Comparison of ENCODE assay signal across 19 cellular contexts in the genomic region with DNA sequence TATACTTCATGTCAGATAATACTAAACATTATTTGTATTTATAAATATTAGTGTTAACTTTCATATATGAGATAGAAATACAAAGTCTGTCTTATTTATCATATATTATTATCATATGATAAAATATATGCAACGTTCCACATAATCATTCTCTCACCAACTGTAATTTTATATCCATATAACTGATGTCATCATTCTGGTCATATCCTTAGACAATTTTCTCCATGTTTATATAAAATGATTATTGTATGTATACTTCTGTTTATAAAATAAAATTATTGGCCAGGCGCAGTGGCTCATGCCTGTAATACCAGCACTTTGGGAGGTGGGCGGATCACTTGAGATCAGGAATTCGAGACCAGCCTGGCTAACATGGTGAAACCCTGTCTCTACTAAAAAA.
DNase-seq lines count a peak whose midpoint lies in the region; ATAC-seq, FAIRE-seq and TF ChIP-seq lines count a peak whose summit lies in the region.
"Had no signal": no experiment of that assay in that cellular context is flagged by ENCODE, and none has a peak within 500 bp of the region (broad histone marks: within the 10 kb centered on the region; RNA-seq: fewer than 3 reads in every experiment).

No MANE protein-coding gene starts in this region.

- no peaks in the 10 kb centered on the region for H3F3A ChIP-seq in GM23248 (ENCODE audit: insufficient read depth)

- TF ChIP-seq RAD21 in HepG2 (CRISPR knock-in tag; IDR thresholded peaks at IDR 0.05): no peak

- H3K9me2 ChIP-seq in GM23248 (ENCODE audit: insufficient read depth): no peaks in the 10 kb centered on the region

- POLR2A ChIA-PET in HepG2 (lab: Yijun Ruan, JAX): no interaction called here

- TF ChIP-seq CTCF in HepG2 (CRISPR knock-in tag; IDR thresholded peaks at IDR 0.05): no peak
- TF ChIP-seq CTCF in right lobe of liver (IDR thresholded peaks at IDR 0.05): no peak

- no peak overlapping the region for H3K4me2 ChIP-seq in HepG2 (ENCODE audit: low read depth, low read length)
- no peak overlapping the region for H3K4me2 ChIP-seq in GM23248 (ENCODE audit: unreplicated experiment)
- H3K4me2 ChIP-seq: A549, BLaER1 had no signal

- no peaks in the 10 kb centered on the region for H3K36me3 ChIP-seq in HepG2 (replicated peaks in 1 of 2; ENCODE audit: control insufficient read depth in 1 of 2, insufficient read depth in 2 of 2, low read length in 2 of 2)
- no peaks in the 10 kb centered on the region for H3K36me3 ChIP-seq in right lobe of liver
- H3K36me3 ChIP-seq in small intestine (ENCODE audit: control insufficient read depth in 2 of 2, insufficient read depth in 2 of 2, low read length in 2 of 2): no peaks in the 10 kb centered on the region
- H3K36me3 ChIP-seq in GM23248 (ENCODE audit: low read depth): no peaks in the 10 kb centered on the region
- H3K36me3 ChIP-seq: BE2C, BLaER1 had no signal

- no peak for TF ChIP-seq POLR2A in HepG2 (IDR thresholded peaks at IDR 0.05; ENCODE audit: insufficient read depth in 1 of 2, low read depth in 2 of 2, low read length in 2 of 2)
- TF ChIP-seq POLR2A in right lobe of liver (IDR thresholded peaks at IDR 0.05): no peak

- no peak for ATAC-seq in HepG2
- ATAC-seq in right lobe of liver: no peak
- no peak for ATAC-seq in HG02870 (IDR thresholded peaks at IDR 0.05; ENCODE audit: unreplicated experiment)
- ATAC-seq: A549 had no signal

- intact Hi-C loops in HepG2 (cut with micrococcal nuclease; ENCODE audit: unreplicated experiment) (no loop called here), right lobe of liver (cut with DNase I) (no loop called here)

- no peaks in the 10 kb centered on the region for H3K4me1 ChIP-seq in HepG2 (ENCODE audit: insufficient read depth, low read length)
- H3K4me1 ChIP-seq in right lobe of liver: no peaks in the 10 kb centered on the region
- no peaks in the 10 kb centered on the region for H3K4me1 ChIP-seq in small intestine (ENCODE audit: control insufficient read depth in 2 of 2, insufficient read depth in 1 of 2, low read depth in 1 of 2, low read length in 1 of 2)
- H3K4me1 ChIP-seq in GM23248 (ENCODE audit: insufficient read depth): no peaks in the 10 kb centered on the region
- H3K4me1 ChIP-seq: A549, BE2C, BLaER1 had no signal

- H4K20me1 ChIP-seq in HepG2 (ENCODE audit: insufficient read depth, low read length) (no peaks in the 10 kb centered on the region), GM23248 (ENCODE audit: insufficient read depth) (no peaks in the 10 kb centered on the region)
- H4K20me1 ChIP-seq: BLaER1 had no signal

- H3K9ac ChIP-seq in HepG2 (ENCODE audit: insufficient read depth, low read depth, low read length): no peak overlapping the region
- H3K9ac ChIP-seq in GM23248: no peak overlapping the region
- H3K9ac ChIP-seq: BLaER1 had no signal

- CTCF ChIA-PET in HepG2 (lab: Yijun Ruan, JAX; ENCODE audit: low intra/inter-chr PET ratio, low total read pairs): no interaction called here

- BruUV-seq in HepG2 (replicated peaks; lab: Mats Ljungman, UMichigan): no TSS peak

- no peaks in the 10 kb centered on the region for H3K27me3 ChIP-seq in HepG2 (ENCODE audit: control insufficient read depth in 1 of 2, insufficient read depth in 2 of 2, low read length in 2 of 2)
- no peaks in the 10 kb centered on the region for H3K27me3 ChIP-seq in right lobe of liver
- no peaks in the 10 kb centered on the region for H3K27me3 ChIP-seq in small intestine (ENCODE audit: control insufficient read depth in 2 of 2, insufficient read depth in 2 of 2, low read length in 2 of 2)
- no peaks in the 10 kb centered on the region for H3K27me3 ChIP-seq in GM23248 (replicated peaks; ENCODE audit: insufficient read depth)
- H3K27me3 ChIP-seq: BE2C, BLaER1 had no signal

- in situ Hi-C loops in HepG2 (cut with HindIII; ENCODE audit: extremely low pct_ligation_motif_present, low pct_unique_long_range_greater_than_20kb) (no loop called here), GM23248 (cut with MboI) (no loop called here)

- FAIRE-seq in HepG2 (lab: Jason Lieb, UNC): no peak
- FAIRE-seq in frontal cortex (lab: Jason Lieb, UNC): peak; percentile 82
- FAIRE-seq in small intestine (lab: Jason Lieb, UNC): peak; percentile 10
- FAIRE-seq: A549, GM12891, GM19239 had no signal

- TF ChIP-seq EP300 in HepG2 (IDR thresholded peaks at IDR 0.05; ENCODE audit: low read depth in 2 of 2, low read length in 2 of 2): no peak
- TF ChIP-seq EP300 in HepG2 (CRISPR knock-in tag; IDR thresholded peaks at IDR 0.05; ENCODE audit: borderline replicate concordance): no peak

- H2AFZ ChIP-seq in HepG2 (ENCODE audit: low read length) (no peak overlapping the region), GM23248 (no peak overlapping the region)

- H3K79me2 ChIP-seq in HepG2 (ENCODE audit: insufficient read depth, low read length): no peaks in the 10 kb centered on the region
- no peaks in the 10 kb centered on the region for H3K79me2 ChIP-seq in GM23248 (ENCODE audit: insufficient read depth)

- no peak for DNase-seq in HepG2 (ENCODE audit: low spot score)
- DNase-seq in right lobe of liver: no peak
- DNase-seq in frontal cortex (ENCODE audit: low spot score in 2 of 2): no peak
- no peak for DNase-seq in small intestine
- DNase-seq in GM23248: no peak
- DNase-seq: BE2C; C1 segment of cervical spinal cord; CD4-positive, alpha-beta memory T cell; CD4-positive, CD25-positive, alpha-beta regulatory T cell; CD8-positive, alpha-beta memory T cell; COR-L47; DMS79 treated with DMSO at 0.1 percent for 48 hours; GF-D8 had no signal

- H3K4me3 ChIP-seq in HepG2 (replicated peaks in 1 of 3; ENCODE audit: insufficient read depth in 1 of 3, low read depth in 2 of 3, low read length in 3 of 3): no peak overlapping the region
- H3K4me3 ChIP-seq in right lobe of liver: no peak overlapping the region
- no peak overlapping the region for H3K4me3 ChIP-seq in small intestine (ENCODE audit: low read depth in 1 of 2, low read length in 2 of 2)
- no peak overlapping the region for H3K4me3 ChIP-seq in GM23248
- H3K4me3 ChIP-seq: A549, BLaER1 had no signal

- H3K27ac ChIP-seq in HepG2 (ENCODE audit: extremely low read length, insufficient read depth, low read length) (no peak overlapping the region), right lobe of liver (no peak overlapping the region), small intestine (ENCODE audit: low read depth in 1 of 2, low read length in 1 of 2) (no peak overlapping the region), GM23248 (no peak overlapping the region)
- H3K27ac ChIP-seq: 22Rv1, A549, BLaER1 had no signal

- WGBS in HepG2 (ENCODE audit: low lambda C conversion rate): 11% methylated on average over 4 of the region's 4 CpGs
- 68% methylated on average over 4 of the region's 4 CpGs for WGBS in right lobe of liver (ENCODE audit: insufficient coverage, low coverage, low lambda C conversion rate, missing lambda C conversion rate)
- WGBS in small intestine, 3 donors: 79 to 80% (median 80%) methylated on average over 4 of the region's 4 CpGs
- WGBS in GM23248 (ENCODE audit: low coverage in 1 of 2, low lambda C conversion rate in 2 of 2, missing lambda C conversion rate in 2 of 2), 2 experiments: 47 to 50% methylated on average over 4 of the region's 4 CpGs

- H3K9me3 ChIP-seq in HepG2 (ENCODE audit: low read length) (no peaks in the 10 kb centered on the region), right lobe of liver (no peaks in the 10 kb centered on the region), small intestine (ENCODE audit: control insufficient read depth, low read depth) (no peaks in the 10 kb centered on the region), GM23248 (ENCODE audit: low read depth) (no peaks in the 10 kb centered on the region)
- H3K9me3 ChIP-seq: A549, BE2C, BLaER1 had no signal

TF ChIP-seq in HepG2, 621 proteins besides CTCF, POLR2A, EP300 and RAD21:
- TF ChIP-seq, protein P1, sequence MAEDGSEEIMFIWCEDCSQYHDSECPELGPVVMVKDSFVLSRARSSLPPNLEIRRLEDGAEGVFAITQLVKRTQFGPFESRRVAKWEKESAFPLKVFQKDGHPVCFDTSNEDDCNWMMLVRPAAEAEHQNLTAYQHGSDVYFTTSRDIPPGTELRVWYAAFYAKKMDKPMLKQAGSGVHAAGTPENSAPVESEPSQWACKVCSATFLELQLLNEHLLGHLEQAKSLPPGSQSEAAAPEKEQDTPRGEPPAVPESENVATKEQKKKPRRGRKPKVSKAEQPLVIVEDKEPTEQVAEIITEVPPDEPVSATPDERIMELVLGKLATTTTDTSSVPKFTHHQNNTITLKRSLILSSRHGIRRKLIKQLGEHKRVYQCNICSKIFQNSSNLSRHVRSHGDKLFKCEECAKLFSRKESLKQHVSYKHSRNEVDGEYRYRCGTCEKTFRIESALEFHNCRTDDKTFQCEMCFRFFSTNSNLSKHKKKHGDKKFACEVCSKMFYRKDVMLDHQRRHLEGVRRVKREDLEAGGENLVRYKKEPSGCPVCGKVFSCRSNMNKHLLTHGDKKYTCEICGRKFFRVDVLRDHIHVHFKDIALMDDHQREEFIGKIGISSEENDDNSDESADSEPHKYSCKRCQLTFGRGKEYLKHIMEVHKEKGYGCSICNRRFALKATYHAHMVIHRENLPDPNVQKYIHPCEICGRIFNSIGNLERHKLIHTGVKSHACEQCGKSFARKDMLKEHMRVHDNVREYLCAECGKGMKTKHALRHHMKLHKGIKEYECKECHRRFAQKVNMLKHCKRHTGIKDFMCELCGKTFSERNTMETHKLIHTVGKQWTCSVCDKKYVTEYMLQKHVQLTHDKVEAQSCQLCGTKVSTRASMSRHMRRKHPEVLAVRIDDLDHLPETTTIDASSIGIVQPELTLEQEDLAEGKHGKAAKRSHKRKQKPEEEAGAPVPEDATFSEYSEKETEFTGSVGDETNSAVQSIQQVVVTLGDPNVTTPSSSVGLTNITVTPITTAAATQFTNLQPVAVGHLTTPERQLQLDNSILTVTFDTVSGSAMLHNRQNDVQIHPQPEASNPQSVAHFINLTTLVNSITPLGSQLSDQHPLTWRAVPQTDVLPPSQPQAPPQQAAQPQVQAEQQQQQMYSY (CRISPR knock-in tag; IDR thresholded peaks at IDR 0.05): no peak
- TF ChIP-seq CREB1 (IDR thresholded peaks at IDR 0.05) (peak; percentile 89), CREB1 (CRISPR knock-in tag; IDR thresholded peaks at IDR 0.05) (no peak), ATF7 (IDR thresholded peaks at IDR 0.05) (peak; percentile 93), ATF7 (CRISPR knock-in tag; IDR thresholded peaks at IDR 0.05) (no peak)
